Comparison of ENCODE assay signal across 24 cellular contexts in genomic region chr14:68727315-68728078, GRCh38.
DNase-seq lines count a peak whose midpoint lies in the region; ATAC-seq and TF ChIP-seq lines count a peak whose summit lies in the region.
"Had no signal": no experiment of that assay in that cellular context is flagged by ENCODE, and none has a peak within 500 bp of the region (broad histone marks: within the 10 kb centered on the region; RNA-seq: fewer than 3 reads in every experiment).

No MANE protein-coding gene starts in this region.

- H3K27ac ChIP-seq in heart left ventricle (peak overlapping the region in 9 of 12 donors; percentile 1 to 78 (median 51)), right atrium auricular region (no peak overlapping the region), upper lobe of right lung (peak overlapping the region; percentile 14)
- H3K27ac ChIP-seq: ascending aorta, esophagus squamous epithelium, tibial artery had no signal

- H3K4me1 ChIP-seq in heart left ventricle (peaks cover 4 to 59% (median 38%) of the 10 kb centered on the region in 12 donors), right atrium auricular region (peaks cover 0 to 35% of the 10 kb centered on the region in 2 donors), upper lobe of right lung (no peaks in the 10 kb centered on the region)
- H3K4me1 ChIP-seq: ascending aorta, tibial artery had no signal

- peak in 4 of 5 donors; percentile 36 to 57 (median 48) for DNase-seq in heart left ventricle
- no peak for DNase-seq in right atrium auricular region (ENCODE audit: low spot score)
- DNase-seq in fibroblast of villous mesenchyme (ENCODE audit: low read depth) = peak; percentile 80
- peak; percentile 16 for DNase-seq in mesenteric fat pad (ENCODE audit: low spot score)
- no peak for DNase-seq in upper lobe of right lung
- DNase-seq in retina = no peak
- DNase-seq in D341Med (ENCODE audit: low spot score) = no peak
- DNase-seq: activated CD4-positive, alpha-beta T cell treated with anti-CD3 and anti-CD28 coated beads for 4 hours; activated CD8-positive, alpha-beta memory T cell treated with anti-CD3 and anti-CD28 coated beads, Interleukin-2, amount 10 ng/mL, durations not matched to agents 7 days and 5 days; AML-193; CD8-positive, alpha-beta T cell; cerebellar nuclear complex; DMS79 treated with DMSO at 0.1 percent for 48 hours; effector memory CD4-positive, alpha-beta T cell; esophagus squamous epithelium; glutamatergic neuron; NCI-H1092; NCI-H187 treated with DMSO at 0.1 percent for 48 hours; NCI-H82; occipital lobe; stimulated activated CD4-positive, alpha-beta T cell treated with anti-CD3 and anti-CD28 coated beads, Interleukin-4, amount 100 ng/mL, for 24 hours; tibial artery had no signal

- H3K9me3 ChIP-seq in heart left ventricle (no peaks in the 10 kb centered on the region), right atrium auricular region (no peaks in the 10 kb centered on the region), upper lobe of right lung (no peaks in the 10 kb centered on the region)
- H3K9me3 ChIP-seq: ascending aorta, esophagus squamous epithelium, tibial artery had no signal

- WGBS in heart left ventricle, 4 donors = 52 to 66% (median 59%) methylated on average over 5 of the region's 5 CpGs

- H3K27me3 ChIP-seq in heart left ventricle = no peaks in the 10 kb centered on the region
- H3K27me3 ChIP-seq in right atrium auricular region = no peaks in the 10 kb centered on the region
- no peaks in the 10 kb centered on the region for H3K27me3 ChIP-seq in upper lobe of right lung
- H3K27me3 ChIP-seq: ascending aorta, esophagus squamous epithelium, tibial artery had no signal

- TF ChIP-seq POLR2A in heart left ventricle (IDR thresholded peaks at IDR 0.05) = no peak

- ATAC-seq in heart left ventricle (peak; percentile 34 to 81 (median 62)), upper lobe of right lung (peak; percentile 70), GM19023 (IDR thresholded peaks at IDR 0.05; ENCODE audit: unreplicated experiment) (no peak)
- ATAC-seq: activated CD8-positive, alpha-beta memory T cell treated with anti-CD3 and anti-CD28 coated beads, Interleukin-2, amount 10 ng/mL, durations not matched to agents 7 days and 5 days; CD8-positive, alpha-beta T cell had no signal

- H3K36me3 ChIP-seq in heart left ventricle (no peaks in the 10 kb centered on the region), right atrium auricular region (no peaks in the 10 kb centered on the region), upper lobe of right lung (no peaks in the 10 kb centered on the region)
- H3K36me3 ChIP-seq: ascending aorta, esophagus squamous epithelium, tibial artery had no signal

- no peak for TF ChIP-seq CTCF in heart left ventricle (IDR thresholded peaks at IDR 0.05)
- no peak for TF ChIP-seq CTCF in right atrium auricular region (IDR thresholded peaks at IDR 0.05)
- no peak for TF ChIP-seq CTCF in fibroblast of villous mesenchyme (IDR thresholded peaks at IDR 0.05; ENCODE audit: insufficient read depth, low read depth, low read length)
- TF ChIP-seq CTCF in upper lobe of right lung (IDR thresholded peaks at IDR 0.05) = no peak

- H3K4me3 ChIP-seq in heart left ventricle (no peak overlapping the region), right atrium auricular region (no peak overlapping the region), fibroblast of villous mesenchyme (ENCODE audit: low read depth, low read length) (no peak overlapping the region), upper lobe of right lung (no peak overlapping the region)
- H3K4me3 ChIP-seq: ascending aorta, esophagus squamous epithelium, tibial artery had no signal

- intact Hi-C loops in heart left ventricle (cut with DNase I) = loop anchor here in 2 of 10 donors (5.0 to 10.0 kb wide), 4 partner anchors 45 to 480 kb away; no protein-coding TSS in a partner anchor
- intact Hi-C loops in upper lobe of right lung (cut with DNase I) = no loop called here

Comparison
In these comparisons a context has a peak if more than half of its experiments do, and no peak if none do; other contexts are left out.
1. DNase-seq: peak in heart left ventricle (4 of 5), fibroblast of villous mesenchyme (single experiment) and mesenteric fat pad (single experiment); none in right atrium auricular region (single experiment), upper lobe of right lung (single experiment), retina (single experiment) and D341Med (single experiment).
2. H3K27ac ChIP-seq: peak in heart left ventricle (9 of 12) and upper lobe of right lung (single experiment); none in right atrium auricular region (0 of 2).